Comparison of ENCODE assay signal across 8 cellular contexts in the genomic region with DNA sequence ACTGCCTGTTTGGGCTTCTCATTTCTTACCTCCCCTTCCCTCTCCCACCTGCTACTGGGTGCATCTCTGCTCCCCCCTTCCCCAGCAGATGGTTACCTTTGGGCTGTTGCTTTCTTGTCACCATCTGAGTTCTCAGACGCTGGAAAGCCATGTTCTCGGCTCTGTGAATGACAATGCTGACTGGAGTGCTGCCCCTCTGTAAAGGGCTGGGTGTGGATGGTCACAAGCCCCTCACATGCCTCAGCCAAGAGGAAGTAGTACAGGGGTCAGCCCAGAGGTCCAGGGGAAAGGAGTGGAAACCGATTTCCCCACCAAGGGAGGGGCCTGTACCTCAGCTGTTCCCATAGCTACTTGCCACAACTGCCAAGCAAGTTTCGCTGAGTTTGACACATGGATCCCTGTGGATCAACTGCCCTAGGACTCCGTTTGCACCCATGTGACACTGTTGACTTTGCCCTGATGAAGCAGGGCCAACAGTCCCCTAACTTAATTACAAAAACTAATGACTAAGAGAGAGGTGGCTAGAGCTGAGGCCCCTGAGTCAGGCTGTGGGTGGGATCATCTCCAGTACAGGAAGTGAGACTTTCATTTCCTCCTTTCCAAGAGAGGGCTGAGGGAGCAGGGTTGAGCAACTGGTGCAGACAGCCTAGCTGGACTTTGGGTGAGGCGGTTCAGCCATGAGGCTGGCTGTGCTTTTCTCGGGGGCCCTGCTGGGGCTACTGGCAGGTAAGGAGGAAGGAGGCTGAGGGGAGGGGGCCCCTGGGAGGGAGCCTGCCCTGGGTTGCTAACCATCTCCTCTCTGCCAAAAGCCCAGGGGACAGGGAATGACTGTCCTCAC. TPM values are rescaled to one million over a fixed set of nuclear protein-coding genes. Genes with fewer than 3 reads are reported as not detected.
DNase-seq lines count a peak whose midpoint lies in the region; ATAC-seq, FAIRE-seq and TF ChIP-seq lines count a peak whose summit lies in the region.

A gene with protein sequence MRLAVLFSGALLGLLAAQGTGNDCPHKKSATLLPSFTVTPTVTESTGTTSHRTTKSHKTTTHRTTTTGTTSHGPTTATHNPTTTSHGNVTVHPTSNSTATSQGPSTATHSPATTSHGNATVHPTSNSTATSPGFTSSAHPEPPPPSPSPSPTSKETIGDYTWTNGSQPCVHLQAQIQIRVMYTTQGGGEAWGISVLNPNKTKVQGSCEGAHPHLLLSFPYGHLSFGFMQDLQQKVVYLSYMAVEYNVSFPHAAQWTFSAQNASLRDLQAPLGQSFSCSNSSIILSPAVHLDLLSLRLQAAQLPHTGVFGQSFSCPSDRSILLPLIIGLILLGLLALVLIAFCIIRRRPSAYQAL (plus strand): TSS at position 638 of the 838 bp plus-strand sequence. CDS start 40 bp downstream, at position 678.

- DNase-seq in bronchial epithelial cell (ENCODE audit: low read depth) (peak; percentile 98), kidney tubule cell (ENCODE audit: low spot score) (peak; percentile 97)
- DNase-seq in stimulated activated CD4-positive, alpha-beta T cell treated with anti-CD3 and anti-CD28 coated beads, Interleukin-2, amount 100 ng/mL, for 48 hours = peak; percentile 64 to 69

- H3K27me3 ChIP-seq in ACC112 (ENCODE audit: insufficient read depth, low read length) (no peaks in the 10 kb centered on the region), bronchial epithelial cell (ENCODE audit: control insufficient read depth, insufficient read depth, low read length) (no peaks in the 10 kb centered on the region)

- TF ChIP-seq CTCF in bronchial epithelial cell (IDR thresholded peaks at IDR 0.05; ENCODE audit: insufficient read depth, low read length, severe bottlenecking) = no peak

- TF ChIP-seq RAD21 in Ishikawa (IDR thresholded peaks at IDR 0.05; ENCODE audit: low read depth) = no peak

- peak within 1 kb of the TSS; percentile 85 for H3K27ac ChIP-seq in ACC112 (ENCODE audit: low read depth, low read length)

- FAIRE-seq in TTC549 (lab: Jason Lieb, UNC) = peak; percentile 26
- FAIRE-seq in bronchial epithelial cell (lab: Jason Lieb, UNC) = peak; percentile 86

- peak within 1 kb of the TSS; percentile 54 for H3K4me3 ChIP-seq in ACC112 (ENCODE audit: low read depth, low read length)
- H3K4me3 ChIP-seq in bronchial epithelial cell (ENCODE audit: low read depth, low read length) = peak within 1 kb of the TSS; percentile 1

- H3K4me1 ChIP-seq in ACC112 (ENCODE audit: control insufficient read depth, insufficient read depth, low read length, unreplicated experiment) = peaks cover 76% of the 10 kb centered on the region

- ATAC-seq in GM18909 (IDR thresholded peaks at IDR 0.05; ENCODE audit: poor library complexity, unreplicated experiment) (peak; percentile 53), GM21723 (IDR thresholded peaks at IDR 0.05; ENCODE audit: unreplicated experiment) (no peak)

- H2AFZ ChIP-seq in ACC112 (ENCODE audit: low read length, unreplicated experiment) = no peak within 1 kb of the TSS

- H3K36me3 ChIP-seq in ACC112 (ENCODE audit: insufficient read depth, low read length) = peaks cover 40% of the 10 kb centered on the region
- H3K36me3 ChIP-seq in bronchial epithelial cell (ENCODE audit: control insufficient read depth, insufficient read depth, low read length) = peaks cover 35% of the 10 kb centered on the region

- H3K79me2 ChIP-seq in ACC112 (ENCODE audit: control insufficient read depth, insufficient read depth, low read length, unreplicated experiment) = peaks cover 58% of the 10 kb centered on the region

- no peak for TF ChIP-seq EP300 in Ishikawa (IDR thresholded peaks at IDR 0.05; ENCODE audit: borderline replicate concordance)

TF ChIP-seq in Ishikawa, 13 proteins besides CTCF, POLR2A, EP300 and RAD21:
- TF ChIP-seq YY1 (IDR thresholded peaks at IDR 0.05; ENCODE audit: low read depth) (no peak), CREB1 (IDR thresholded peaks at IDR 0.05; ENCODE audit: low read depth) (0 out of 2 replicates have a peak, but pooled peaks have one; percentile 15), TCF12 (IDR thresholded peaks at IDR 0.05; ENCODE audit: low read depth) (no peak), EGR1 (IDR thresholded peaks at IDR 0.05) (no peak), CEBPB (IDR thresholded peaks at IDR 0.05) (peak; percentile 69), NFIC (IDR thresholded peaks at IDR 0.05) (peak; percentile 28; the same call in 1 of the 2 replicates), TAF1 (IDR thresholded peaks at IDR 0.05; ENCODE audit: low read depth) (peak; percentile 3; the same call in 1 of the 2 replicates), TEAD4 (IDR thresholded peaks at IDR 0.05) (peak; percentile 17; the same call in 1 of the 2 replicates), FOXM1 (IDR thresholded peaks at IDR 0.05; ENCODE audit: borderline replicate concordance, low read depth) (no peak), ZBTB7A (IDR thresholded peaks at IDR 0.05; ENCODE audit: low read depth) (no peak)
- TF ChIP-seq, protein P1, sequence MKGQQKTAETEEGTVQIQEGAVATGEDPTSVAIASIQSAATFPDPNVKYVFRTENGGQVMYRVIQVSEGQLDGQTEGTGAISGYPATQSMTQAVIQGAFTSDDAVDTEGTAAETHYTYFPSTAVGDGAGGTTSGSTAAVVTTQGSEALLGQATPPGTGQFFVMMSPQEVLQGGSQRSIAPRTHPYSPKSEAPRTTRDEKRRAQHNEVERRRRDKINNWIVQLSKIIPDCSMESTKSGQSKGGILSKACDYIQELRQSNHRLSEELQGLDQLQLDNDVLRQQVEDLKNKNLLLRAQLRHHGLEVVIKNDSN (IDR thresholded peaks at IDR 0.05) = no peak
- TF ChIP-seq, protein P2, sequence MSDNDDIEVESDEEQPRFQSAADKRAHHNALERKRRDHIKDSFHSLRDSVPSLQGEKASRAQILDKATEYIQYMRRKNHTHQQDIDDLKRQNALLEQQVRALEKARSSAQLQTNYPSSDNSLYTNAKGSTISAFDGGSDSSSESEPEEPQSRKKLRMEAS (IDR thresholded peaks at IDR 0.05) = peak; percentile 44
- TF ChIP-seq, protein P3, sequence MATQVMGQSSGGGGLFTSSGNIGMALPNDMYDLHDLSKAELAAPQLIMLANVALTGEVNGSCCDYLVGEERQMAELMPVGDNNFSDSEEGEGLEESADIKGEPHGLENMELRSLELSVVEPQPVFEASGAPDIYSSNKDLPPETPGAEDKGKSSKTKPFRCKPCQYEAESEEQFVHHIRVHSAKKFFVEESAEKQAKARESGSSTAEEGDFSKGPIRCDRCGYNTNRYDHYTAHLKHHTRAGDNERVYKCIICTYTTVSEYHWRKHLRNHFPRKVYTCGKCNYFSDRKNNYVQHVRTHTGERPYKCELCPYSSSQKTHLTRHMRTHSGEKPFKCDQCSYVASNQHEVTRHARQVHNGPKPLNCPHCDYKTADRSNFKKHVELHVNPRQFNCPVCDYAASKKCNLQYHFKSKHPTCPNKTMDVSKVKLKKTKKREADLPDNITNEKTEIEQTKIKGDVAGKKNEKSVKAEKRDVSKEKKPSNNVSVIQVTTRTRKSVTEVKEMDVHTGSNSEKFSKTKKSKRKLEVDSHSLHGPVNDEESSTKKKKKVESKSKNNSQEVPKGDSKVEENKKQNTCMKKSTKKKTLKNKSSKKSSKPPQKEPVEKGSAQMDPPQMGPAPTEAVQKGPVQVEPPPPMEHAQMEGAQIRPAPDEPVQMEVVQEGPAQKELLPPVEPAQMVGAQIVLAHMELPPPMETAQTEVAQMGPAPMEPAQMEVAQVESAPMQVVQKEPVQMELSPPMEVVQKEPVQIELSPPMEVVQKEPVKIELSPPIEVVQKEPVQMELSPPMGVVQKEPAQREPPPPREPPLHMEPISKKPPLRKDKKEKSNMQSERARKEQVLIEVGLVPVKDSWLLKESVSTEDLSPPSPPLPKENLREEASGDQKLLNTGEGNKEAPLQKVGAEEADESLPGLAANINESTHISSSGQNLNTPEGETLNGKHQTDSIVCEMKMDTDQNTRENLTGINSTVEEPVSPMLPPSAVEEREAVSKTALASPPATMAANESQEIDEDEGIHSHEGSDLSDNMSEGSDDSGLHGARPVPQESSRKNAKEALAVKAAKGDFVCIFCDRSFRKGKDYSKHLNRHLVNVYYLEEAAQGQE (IDR thresholded peaks at IDR 0.05; ENCODE audit: low read depth) = no peak

RNA-seq across cellular contexts. Expression of the gene that starts here (rescaled TPM):
- total RNA-seq in bronchial epithelial cell = 11.3 and 16.4 TPM in 2 replicates
